1 cellular context compared by ENCODE assay signal in genomic region chr19:45710731-45711130, GRCh38.
TF ChIP-seq lines count a peak whose summit lies in the region.

No MANE protein-coding gene starts in this region.

TF ChIP-seq in WTC11, 78 proteins besides CTCF, POLR2A, EP300 and RAD21:
- no peak for TF ChIP-seq E2F5 (CRISPR knock-in tag; IDR thresholded peaks at IDR 0.05)
- no peak for TF ChIP-seq ZNF317 (CRISPR knock-in tag; IDR thresholded peaks at IDR 0.05; ENCODE audit: borderline replicate concordance, low read depth)
- TF ChIP-seq ZNF138 (CRISPR knock-in tag; conservative IDR thresholded peaks at IDR 0.05) = no peak
- TF ChIP-seq SMAD3 (CRISPR knock-in tag; IDR thresholded peaks at IDR 0.05; ENCODE audit: borderline replicate concordance) = no peak
- no peak for TF ChIP-seq ZSCAN18 (CRISPR knock-in tag; IDR thresholded peaks at IDR 0.05)
- no peak for TF ChIP-seq ETV6 (CRISPR knock-in tag; IDR thresholded peaks at IDR 0.05)
- TF ChIP-seq EMX1 (CRISPR knock-in tag; IDR thresholded peaks at IDR 0.05) = no peak
- no peak for TF ChIP-seq JAZF1 (CRISPR knock-in tag; IDR thresholded peaks at IDR 0.05)
TF ChIP-seq in WTC11: peak in this region for 0.
